Comparison of ENCODE assay signal across 23 cellular contexts in the genomic region with DNA sequence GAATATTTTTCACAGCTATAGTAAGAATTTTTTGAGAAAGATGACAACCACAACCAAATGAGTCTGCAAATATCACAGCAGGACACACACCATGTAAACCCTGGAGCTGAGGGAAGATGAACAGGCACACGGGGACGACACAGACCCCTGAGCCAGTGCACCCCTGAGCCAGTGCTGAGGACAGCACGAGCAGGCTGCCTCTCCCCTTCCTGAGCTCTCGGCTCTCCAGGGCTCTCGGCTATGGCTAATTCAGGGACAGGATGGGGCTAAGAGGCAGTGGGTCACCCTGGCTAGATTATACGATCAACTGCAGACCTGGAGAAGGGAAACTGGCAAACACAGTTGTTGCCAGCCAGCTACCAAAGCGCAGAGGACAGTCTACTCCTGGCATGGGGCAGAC. TPM values are rescaled to one million over a fixed set of nuclear protein-coding genes. Genes with fewer than 3 reads are reported as not detected.
"Had no signal": no experiment of that assay in that cellular context is flagged by ENCODE, and none has a peak within 500 bp of the region (broad histone marks: within the 10 kb centered on the region; RNA-seq: fewer than 3 reads in every experiment).

No MANE protein-coding gene starts in this region.

- DNase-seq: cortex of kidney; dorsolateral prefrontal cortex; effector CD8-positive, alpha-beta T cell; heart left ventricle; hippocampal formation; left ventricle myocardium superior; retina; spleen; uterus had no signal

- H3K9me3 ChIP-seq: heart left ventricle, psoas muscle, spleen, upper lobe of left lung, uterus had no signal

- H3K27me3 Mint-ChIP-seq: naive B cell; stimulated activated memory B cell treated with anti-CD40 and anti-IgM and Interleukin-4, amounts not matched to agents 10 μg/mL and 1 μg/mL and 100 μg/mL, for 72 hours had no signal

- H3K36me3 ChIP-seq: uterus had no signal

- H3K27me3 ChIP-seq: dorsolateral prefrontal cortex, heart left ventricle, spleen, upper lobe of left lung, uterus had no signal

- H3K4me3 Mint-ChIP-seq: nephron; stimulated activated memory B cell treated with anti-CD40 and anti-IgM and Interleukin-4, amounts not matched to agents 10 μg/mL and 1 μg/mL and 100 μg/mL, for 72 hours had no signal

- H3K27ac ChIP-seq: dorsolateral prefrontal cortex, heart left ventricle, psoas muscle, spleen, upper lobe of left lung, uterus had no signal

- H3K4me1 ChIP-seq: heart left ventricle, psoas muscle, spleen, upper lobe of left lung, uterus had no signal

- H3K4me3 ChIP-seq: dorsolateral prefrontal cortex, heart left ventricle, lung, psoas muscle, spleen, upper lobe of left lung, uterus had no signal

- H3K9me3 Mint-ChIP-seq: naive B cell; nephron; stimulated activated memory B cell treated with anti-CD40 and anti-IgM and Interleukin-4, amounts not matched to agents 10 μg/mL and 1 μg/mL and 100 μg/mL, for 72 hours had no signal

- H3K4me1 Mint-ChIP-seq: naive B cell; stimulated activated memory B cell treated with anti-CD40 and anti-IgM and Interleukin-4, amounts not matched to agents 10 μg/mL and 1 μg/mL and 100 μg/mL, for 72 hours had no signal

- ATAC-seq: esophagus mucosa; heart left ventricle; left ventricle myocardium superior; sciatic nerve; stimulated activated memory B cell treated with anti-CD40 and anti-IgM and Interleukin-4, amounts not matched to agents 10 μg/mL and 1 μg/mL and 100 μg/mL, for 72 hours had no signal

- H3K27ac Mint-ChIP-seq: nephron; stimulated activated memory B cell treated with anti-CD40 and anti-IgM and Interleukin-4, amounts not matched to agents 10 μg/mL and 1 μg/mL and 100 μg/mL, for 72 hours had no signal

RNA-seq across cellular contexts. Expression of a gene that starts 46.6 kb away (rescaled TPM):
- total RNA-seq: esophagus mucosa, fibroblast of lung, glomerular endothelial cell, heart left ventricle, kidney epithelial cell, left colon, left ventricle myocardium superior, lung, osteoblast, psoas muscle, sciatic nerve, skeletal muscle tissue, spleen, upper lobe of left lung, uterus had no signal
- polyA plus RNA-seq: fibroblast of lung, heart left ventricle, lung, spleen had no signal
